ENCODE assay signal across 10 cellular contexts in the genomic region with DNA sequence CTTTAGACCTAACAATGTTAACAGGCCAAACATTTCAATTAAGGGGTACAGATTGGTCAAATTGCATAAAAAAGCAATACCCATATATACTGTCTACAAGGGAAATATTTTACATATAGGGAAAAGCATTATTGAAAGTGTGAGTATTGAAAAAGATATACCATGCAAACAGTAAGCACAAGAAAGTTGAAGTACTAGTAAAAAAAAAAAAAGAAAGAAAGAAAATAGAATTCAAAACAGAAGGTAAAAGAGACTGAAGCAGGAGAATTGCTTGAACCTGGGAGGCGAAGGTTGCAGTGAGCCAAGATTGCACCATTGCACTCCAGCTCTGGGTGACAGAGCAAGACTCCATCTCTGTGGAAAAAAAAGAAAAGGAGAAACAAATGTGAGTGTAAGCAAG. TPM values are rescaled to one million over a fixed set of nuclear protein-coding genes. Genes with fewer than 3 reads are reported as not detected.
"Had no signal": no experiment of that assay in that cellular context is flagged by ENCODE, and none has a peak within 500 bp of the region (broad histone marks: within the 10 kb centered on the region; RNA-seq: fewer than 3 reads in every experiment).

No MANE protein-coding gene starts in this region.

- DNase-seq: IMR-90, KBM-7, KG1 had no signal

- H3K27ac Mint-ChIP-seq: IgD-negative memory B cell had no signal

- H3K9ac ChIP-seq: KMS-11 had no signal

- H3K4me3 Mint-ChIP-seq: IgD-negative memory B cell had no signal

- H3K4me2 ChIP-seq: KMS-11 had no signal

- H3K27ac ChIP-seq: HL-60, KMS-11 had no signal

- H3K4me1 Mint-ChIP-seq: IgD-negative memory B cell had no signal

- H3K4me3 ChIP-seq: K562 had no signal

RNA-seq across cellular contexts. Expression of a gene that starts 5.3 kb away (rescaled TPM):
- total RNA-seq: HepG2, HT-29, HT1080, IMR-90, K562 had no signal

RNA-seq across cellular contexts. Expression of a gene that starts 55.9 kb away (rescaled TPM):
- total RNA-seq: HepG2, HT-29, HT1080, IMR-90, K562 had no signal

RNA-seq across cellular contexts. Expression of a gene that starts 56.0 kb away (rescaled TPM):
- total RNA-seq: HT1080 had no signal
